Comparison of ENCODE assay signal across 1 cellular context in genomic region chr5:128154943-128155342, GRCh38.
TF ChIP-seq lines count a peak whose summit lies in the region.

No MANE protein-coding gene starts in this region.

TF ChIP-seq in IMR-90, 13 proteins besides CTCF, POLR2A, EP300 and RAD21:
- TF ChIP-seq ELK1 (IDR thresholded peaks at IDR 0.05; ENCODE audit: borderline replicate concordance, low read depth, low read length) (no peak), NFE2L2 (IDR thresholded peaks at IDR 0.05; ENCODE audit: low read depth, low read length) (no peak), BHLHE40 (IDR thresholded peaks at IDR 0.05; ENCODE audit: low read depth, low read length) (no peak), MAZ (IDR thresholded peaks at IDR 0.05; ENCODE audit: borderline replicate concordance, low read depth, low read length) (no peak), RCOR1 (IDR thresholded peaks at IDR 0.05; ENCODE audit: insufficient replicate concordance, low read length) (no peak), CEBPB (IDR thresholded peaks at IDR 0.05; ENCODE audit: low read depth, low read length) (no peak), MAFK (IDR thresholded peaks at IDR 0.05; ENCODE audit: low read depth, low read length) (no peak), FOS (IDR thresholded peaks at IDR 0.05; ENCODE audit: low read depth, low read length) (no peak), USF2 (IDR thresholded peaks at IDR 0.05; ENCODE audit: low read depth, low read length) (no peak)
TF ChIP-seq in IMR-90: peak in this region for 0.
